ENCODE assay signal across 29 cellular contexts in the genomic region with DNA sequence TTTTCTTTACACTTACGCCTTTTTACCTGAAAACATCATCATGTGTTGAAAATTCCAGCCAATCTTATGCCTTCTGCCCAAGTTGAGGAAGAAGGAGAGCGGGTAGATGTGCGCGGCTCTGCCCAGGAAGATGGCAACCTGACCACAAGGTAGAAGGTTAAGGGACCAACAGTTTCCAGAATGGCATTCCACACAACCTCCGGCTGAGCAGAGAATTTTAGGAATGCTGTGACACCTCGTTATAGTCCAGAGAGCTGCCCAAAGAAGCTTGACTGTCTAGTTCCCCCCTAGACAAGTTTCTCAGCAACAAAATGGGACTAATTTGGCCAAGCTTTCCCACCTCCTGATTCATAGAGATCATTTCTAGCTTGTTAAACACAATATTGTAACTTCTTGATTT.
A peak's percentile ranks its signal among the peaks of the same experiment; 100 is the strongest.
DNase-seq lines count a peak whose midpoint lies in the region; ATAC-seq and TF ChIP-seq lines count a peak whose summit lies in the region.
"Had no signal": no experiment of that assay in that cellular context is flagged by ENCODE, and none has a peak within 500 bp of the region (broad histone marks: within the 10 kb centered on the region; RNA-seq: fewer than 3 reads in every experiment).

No MANE protein-coding gene starts in this region.

- no TSS peak for BruUV-seq in PC-9 (replicated peaks; lab: Mats Ljungman, UMichigan)

- H3K4me1 ChIP-seq in iPS-20b (ENCODE audit: insufficient read depth, low read length) (peaks cover 26% of the 10 kb centered on the region), neutrophil (ENCODE audit: control insufficient read depth in 1 of 2, insufficient read depth in 1 of 2, low read depth in 1 of 2, low read length in 1 of 2) (peaks cover 48 to 52% of the 10 kb centered on the region in 2 experiments), PC-9 (replicated peaks; ENCODE audit: insufficient read depth) (no peaks in the 10 kb centered on the region)
- H3K4me1 ChIP-seq: testis, uterus had no signal

- intact Hi-C loops in PC-9 (cut with micrococcal nuclease; ENCODE audit: unreplicated experiment), result no loop called here

- no peak for ATAC-seq in GM18520 (IDR thresholded peaks at IDR 0.05; ENCODE audit: unreplicated experiment)
- ATAC-seq: gastroesophageal sphincter, HepG2 had no signal

- H4K20me1 ChIP-seq in PC-9 (ENCODE audit: insufficient read depth), result no peaks in the 10 kb centered on the region

- H3K36me3 ChIP-seq in iPS-20b (ENCODE audit: insufficient read depth, low read depth, low read length), result peaks cover 9% of the 10 kb centered on the region
- H3K36me3 ChIP-seq in neutrophil, result no peaks in the 10 kb centered on the region
- H3K36me3 ChIP-seq in PC-9 (ENCODE audit: low read depth), result no peaks in the 10 kb centered on the region
- H3K36me3 ChIP-seq: gastroesophageal sphincter, lower lobe of right lung, sigmoid colon, uterus had no signal

- no peak overlapping the region for H3K4me2 ChIP-seq in PC-9

- peaks cover 7 to 20% (median 13%) of the 10 kb centered on the region in 3 donors for H3K4me1 Mint-ChIP-seq in IgD-negative memory B cell
- H3K4me1 Mint-ChIP-seq: central memory CD8-positive, alpha-beta T cell had no signal

- CTCF ChIA-PET in PC-9 (lab: Charles Lee), result no interaction called here

- H3K4me3 ChIP-seq in iPS-20b (ENCODE audit: low read length) (peak overlapping the region; percentile 10; the same call in 1 of the 2 replicates), neutrophil (ENCODE audit: low read depth in 1 of 2, low read length in 1 of 2) (no peak overlapping the region), PC-9 (no peak overlapping the region)
- H3K4me3 ChIP-seq: gastroesophageal sphincter, lower lobe of right lung, mucosa of descending colon, sigmoid colon, testis, uterus had no signal

- TF ChIP-seq CTCF in neutrophil (IDR thresholded peaks at IDR 0.05) (no peak), PC-9 (conservative IDR thresholded peaks at IDR 0.05) (no peak)

- H3K9me3 Mint-ChIP-seq in IgD-negative memory B cell, result peaks cover 0 to 2% (median 0%) of the 10 kb centered on the region in 3 donors
- H3K9me3 Mint-ChIP-seq: activated naive CD8-positive, alpha-beta T cell treated with anti-CD3 and anti-CD28 coated beads, Interleukin-2, amount 10 ng/mL, durations not matched to agents 7 days and 5 days; activated T-cell treated with anti-CD3 and anti-CD28 coated beads, Interleukin-2, amount 50 U/mL, for 24 hours; central memory CD8-positive, alpha-beta T cell; dendritic cell treated with granulocyte-macrophage colony-stimulating factor and Interleukin-4, amounts not matched to agents 40 ng/mL and 50 ng/mL, for 4 days had no signal

- DNase-seq in ACHN (peak; percentile 44), PC-9 (no peak), ureter (ENCODE audit: low spot score) (no peak), SIG-M5 treated with dmso at 0.1 percent for 504 hours (lab: John Stamatoyannopoulos, UW; ENCODE audit: unreplicated experiment) (no peak)
- DNase-seq: activated CD4-positive, alpha-beta T cell treated with anti-CD3 and anti-CD28 coated beads for 48 hours; activated gamma-delta T cell; activated naive CD8-positive, alpha-beta T cell treated with anti-CD3 and anti-CD28 coated beads, Interleukin-2, amount 10 ng/mL, durations not matched to agents 7 days and 5 days; activated T-cell treated with anti-CD3 and anti-CD28 coated beads, Interleukin-2, amount 50 U/mL, for 24 hours; hippocampal formation; kidney; lower lobe of right lung; mucosa of descending colon; NCI-H446; NCI-H82; nephron progenitor cell; sigmoid colon; stimulated activated naive CD4-positive, alpha-beta T cell treated with Interleukin-2 at 50 U/mL for 16 hours; testis; uterus had no signal

- no peak overlapping the region for H3K4me3 Mint-ChIP-seq in IgD-negative memory B cell
- H3K4me3 Mint-ChIP-seq: activated naive CD8-positive, alpha-beta T cell treated with anti-CD3 and anti-CD28 coated beads, Interleukin-2, amount 10 ng/mL, durations not matched to agents 7 days and 5 days; activated T-cell treated with anti-CD3 and anti-CD28 coated beads, Interleukin-2, amount 50 U/mL, for 24 hours; central memory CD8-positive, alpha-beta T cell; dendritic cell treated with granulocyte-macrophage colony-stimulating factor and Interleukin-4, amounts not matched to agents 40 ng/mL and 50 ng/mL, for 4 days; nephron progenitor cell had no signal

- H3K9me2 ChIP-seq in PC-9 (ENCODE audit: insufficient read depth), result no peaks in the 10 kb centered on the region

- peak overlapping the region in 2 of 3 donors; percentile 51 to 54 for H3K27ac Mint-ChIP-seq in IgD-negative memory B cell
- H3K27ac Mint-ChIP-seq: activated naive CD8-positive, alpha-beta T cell treated with anti-CD3 and anti-CD28 coated beads, Interleukin-2, amount 10 ng/mL, durations not matched to agents 7 days and 5 days; activated T-cell treated with anti-CD3 and anti-CD28 coated beads, Interleukin-2, amount 50 U/mL, for 24 hours; dendritic cell treated with granulocyte-macrophage colony-stimulating factor and Interleukin-4, amounts not matched to agents 40 ng/mL and 50 ng/mL, for 4 days; nephron progenitor cell; progenitor cell of endocrine pancreas had no signal

- in situ Hi-C loops in ACHN (cut with HindIII; ENCODE audit: low pct_ligation_motif_present, low pct_unique_long_range_greater_than_20kb, low sequenced_read_pairs), result no loop called here

- H3K27me3 ChIP-seq in iPS-20b (ENCODE audit: insufficient read depth, low read length), result no peaks in the 10 kb centered on the region
- no peaks in the 10 kb centered on the region for H3K27me3 ChIP-seq in neutrophil
- no peaks in the 10 kb centered on the region for H3K27me3 ChIP-seq in PC-9 (ENCODE audit: insufficient read depth, low read depth)
- H3K27me3 ChIP-seq: gastroesophageal sphincter, sigmoid colon, testis, uterus had no signal

- no peak overlapping the region for H2AFZ ChIP-seq in PC-9

- no peaks in the 10 kb centered on the region for H3F3A ChIP-seq in PC-9 (ENCODE audit: insufficient read depth, low read depth)

- POLR2A ChIA-PET in PC-9 (lab: Charles Lee; ENCODE audit: unreplicated experiment), result no interaction called here

- peak overlapping the region; percentile 56; the same call in 1 of the 2 replicates for H3K9ac ChIP-seq in iPS-20b (ENCODE audit: low read depth, low read length)

- no peaks in the 10 kb centered on the region for H3K9me3 ChIP-seq in iPS-20b (ENCODE audit: insufficient read depth, low read depth, low read length)
- no peaks in the 10 kb centered on the region for H3K9me3 ChIP-seq in neutrophil
- no peaks in the 10 kb centered on the region for H3K9me3 ChIP-seq in PC-9 (ENCODE audit: insufficient read depth, low read depth)
- H3K9me3 ChIP-seq: gastroesophageal sphincter, lower lobe of right lung, mucosa of descending colon, sigmoid colon, testis, uterus had no signal

- H3K27ac ChIP-seq in iPS-20b (ENCODE audit: low read length) (peak overlapping the region; percentile 41), neutrophil (peak overlapping the region; percentile 89), PC-9 (no peak overlapping the region)
- H3K27ac ChIP-seq: gastroesophageal sphincter, lower lobe of right lung, sigmoid colon, testis, uterus, VCaP had no signal

- H3K27me3 Mint-ChIP-seq in IgD-negative memory B cell, result peaks cover 4% of the 10 kb centered on the region
- H3K27me3 Mint-ChIP-seq: activated naive CD8-positive, alpha-beta T cell treated with anti-CD3 and anti-CD28 coated beads, Interleukin-2, amount 10 ng/mL, durations not matched to agents 7 days and 5 days; central memory CD8-positive, alpha-beta T cell; dendritic cell treated with granulocyte-macrophage colony-stimulating factor and Interleukin-4, amounts not matched to agents 40 ng/mL and 50 ng/mL, for 4 days; progenitor cell of endocrine pancreas had no signal

- no peaks in the 10 kb centered on the region for H3K79me2 ChIP-seq in PC-9 (ENCODE audit: low read depth)

- H3K36me3 Mint-ChIP-seq in IgD-negative memory B cell, result peaks cover 3% of the 10 kb centered on the region
